In genomic region chr16:47142469-47143328, GRCh38 we compare ENCODE assay signal across 8 cellular contexts. TPM values are rescaled to one million over a fixed set of nuclear protein-coding genes. Genes with fewer than 3 reads are reported as not detected.
DNase-seq lines count a peak whose midpoint lies in the region; ATAC-seq, FAIRE-seq and TF ChIP-seq lines count a peak whose summit lies in the region.

No MANE protein-coding gene starts in this region.

- TF ChIP-seq CTCF in epithelial cell of esophagus (IDR thresholded peaks at IDR 0.05; ENCODE audit: insufficient read depth, low read depth, low read length, missing control alignments) (peak; percentile 0), mesothelial cell of epicardium (IDR thresholded peaks at IDR 0.05; ENCODE audit: unreplicated experiment) (no peak), thoracic aorta (IDR thresholded peaks at IDR 0.05) (no peak)

- H3K27me3 ChIP-seq in thoracic aorta (replicated peaks; ENCODE audit: insufficient read depth): no peaks in the 10 kb centered on the region

- H3K36me3 ChIP-seq in thoracic aorta: no peaks in the 10 kb centered on the region

- peak overlapping the region; percentile 67 for H3K4me3 ChIP-seq in epithelial cell of esophagus (ENCODE audit: low read length)
- peak overlapping the region; percentile 75 for H3K4me3 ChIP-seq in thoracic aorta

- no peaks in the 10 kb centered on the region for H3K9me3 Mint-ChIP-seq in mesothelial cell of epicardium

- peak overlapping the region; percentile 87 for H3K27ac Mint-ChIP-seq in mesothelial cell of epicardium

- peak; percentile 23 for DNase-seq in GM12891 (ENCODE audit: insufficient read length, low spot score)
- DNase-seq in HCEC 1CT: peak; percentile 22
- DNase-seq in NCI-H1105 treated with DMSO at 0.1 percent for 48 hours (lab: John Stamatoyannopoulos, UW): peak; percentile 71
- DNase-seq in activated CD4-positive, alpha-beta T cell treated with anti-CD3 and anti-CD28 coated beads, Interleukin-2, amount 50 U/mL, for 1 hour: peak; percentile 11
- DNase-seq in epithelial cell of esophagus (ENCODE audit: low read depth): peak; percentile 46
- DNase-seq in mesothelial cell of epicardium (ENCODE audit: low spot score in 2 of 2, unreplicated experiment in 2 of 2): peak in 1 of 2 experiments; percentile 62
- no peak for DNase-seq in thoracic aorta (ENCODE audit: low spot score)
- no peak for DNase-seq in AML-193 (lab: John Stamatoyannopoulos, UW)

- no peak overlapping the region for H3K27ac ChIP-seq in thoracic aorta

- peaks cover 18% of the 10 kb centered on the region for H3K27me3 Mint-ChIP-seq in mesothelial cell of epicardium (ENCODE audit: low read depth)

- H3K4me3 Mint-ChIP-seq in mesothelial cell of epicardium: peak overlapping the region; percentile 76

- H3K4me1 ChIP-seq in thoracic aorta (ENCODE audit: control insufficient read depth in 1 of 2, low read depth in 2 of 2): peaks cover 4 to 25% of the 10 kb centered on the region in 2 donors

- H3K4me1 Mint-ChIP-seq in mesothelial cell of epicardium: peaks cover 52% of the 10 kb centered on the region

- no peak for TF ChIP-seq POLR2A in GM12891 (IDR thresholded peaks at IDR 0.05; ENCODE audit: low read depth, low read length)

- no peaks in the 10 kb centered on the region for H3K9me3 ChIP-seq in thoracic aorta

- no peaks in the 10 kb centered on the region for H3K36me3 Mint-ChIP-seq in mesothelial cell of epicardium

- FAIRE-seq in GM12891 (lab: Jason Lieb, UNC): no peak

- ATAC-seq in thoracic aorta (ENCODE audit: insufficient number of reproducible peaks, low FRiP score, low read depth): no peak

TF ChIP-seq in GM12891, 5 proteins besides CTCF, POLR2A, EP300 and RAD21:
- TF ChIP-seq POU2F2 (IDR thresholded peaks at IDR 0.05; ENCODE audit: low read depth, low read length) (no peak), TAF1 (IDR thresholded peaks at IDR 0.05; ENCODE audit: low read depth, low read length) (no peak), SPI1 (IDR thresholded peaks at IDR 0.05; ENCODE audit: low read depth, low read length) (peak; percentile 91)

RNA-seq across cellular contexts. Expression of gene NETO2, which starts 1.0 kb away (rescaled TPM):
- 10.1 TPM for polyA plus RNA-seq in GM12891 (2012; ENCODE audit: low read depth, missing spikeins)
- total RNA-seq in mesothelial cell of epicardium: 26.2 to 27.5 TPM (median 26.9 TPM) in 3 replicates
- under 1 TPM; 0.27 to 0.78 TPM for total RNA-seq in thoracic aorta

Comparison
In these comparisons a context has a peak if more than half of its experiments do, and no peak if none do; other contexts are left out.
1. DNase-seq: peak in GM12891 (single experiment), HCEC 1CT (single experiment), NCI-H1105 treated with DMSO at 0.1 percent for 48 hours (single experiment), activated CD4-positive, alpha-beta T cell treated with anti-CD3 and anti-CD28 coated beads, Interleukin-2, amount 50 U/mL, for 1 hour (single experiment) and epithelial cell of esophagus (single experiment); none in thoracic aorta (single experiment) and AML-193 (0 of 2).
2. RNA of gene NETO2, which starts 1.0 kb away (total RNA-seq): 26.2 to 27.5 TPM in mesothelial cell of epicardium; 0.27 to 0.78 TPM in thoracic aorta; every median in the first group is over 10 times any median in the second.